Comparison of ENCODE assay signal across 14 cellular contexts in genomic region chr4:85555210-85555609, GRCh38.
DNase-seq lines count a peak whose midpoint lies in the region; ATAC-seq and TF ChIP-seq lines count a peak whose summit lies in the region.
"Had no signal": no experiment of that assay in that cellular context is flagged by ENCODE, and none has a peak within 500 bp of the region (broad histone marks: within the 10 kb centered on the region; RNA-seq: fewer than 3 reads in every experiment).

No MANE protein-coding gene starts in this region.

- H3K36me3 ChIP-seq in Karpas-422 (ENCODE audit: insufficient read depth, low read length), result no peaks in the 10 kb centered on the region
- no peaks in the 10 kb centered on the region for H3K36me3 ChIP-seq in fibroblast of lung (ENCODE audit: control insufficient read depth, insufficient read depth, low read length)
- H3K36me3 ChIP-seq in upper lobe of right lung, result no peaks in the 10 kb centered on the region
- H3K36me3 ChIP-seq: adrenal gland, gastrocnemius medialis, suprapubic skin had no signal

- no peak overlapping the region for H3K27ac Mint-ChIP-seq in activated CD4-positive, alpha-beta T cell treated with anti-CD3 and anti-CD28 coated beads, Interleukin-2, amount 10 ng/mL, durations not matched to agents 7 days and 5 days

- peaks cover 8% of the 10 kb centered on the region for H3K9me3 Mint-ChIP-seq in activated CD4-positive, alpha-beta T cell treated with anti-CD3 and anti-CD28 coated beads, Interleukin-2, amount 10 ng/mL, durations not matched to agents 7 days and 5 days

- no peaks in the 10 kb centered on the region for H3K36me3 Mint-ChIP-seq in activated CD4-positive, alpha-beta T cell treated with anti-CD3 and anti-CD28 coated beads, Interleukin-2, amount 10 ng/mL, durations not matched to agents 7 days and 5 days (ENCODE audit: low read depth)

- 0 out of 2 replicates have a peak overlapping the region, but pooled peaks have one; percentile 37 for H3K9ac ChIP-seq in Karpas-422 (ENCODE audit: low read length)
- no peak overlapping the region for H3K9ac ChIP-seq in fibroblast of lung (ENCODE audit: insufficient read depth, low read length)

- H3K27me3 ChIP-seq in Karpas-422 (ENCODE audit: low read length), result no peaks in the 10 kb centered on the region
- H3K27me3 ChIP-seq in fibroblast of lung (ENCODE audit: control insufficient read depth, insufficient read depth, low read length), result no peaks in the 10 kb centered on the region
- H3K27me3 ChIP-seq in upper lobe of right lung, result no peaks in the 10 kb centered on the region
- H3K27me3 ChIP-seq: adrenal gland, gastrocnemius medialis, suprapubic skin had no signal

- ATAC-seq in GM21526 (IDR thresholded peaks at IDR 0.05; ENCODE audit: low FRiP score, unreplicated experiment) (peak; percentile 42), upper lobe of right lung (peak; percentile 58), GM19328 (IDR thresholded peaks at IDR 0.05; ENCODE audit: unreplicated experiment) (no peak)

- no peaks in the 10 kb centered on the region for H3K9me3 ChIP-seq in Karpas-422 (ENCODE audit: low read length)
- H3K9me3 ChIP-seq in fibroblast of lung (ENCODE audit: control insufficient read depth, insufficient read depth, low read depth, low read length), result no peaks in the 10 kb centered on the region
- no peaks in the 10 kb centered on the region for H3K9me3 ChIP-seq in upper lobe of right lung
- H3K9me3 ChIP-seq: adrenal gland, gastrocnemius medialis, suprapubic skin had no signal

- POLR2A ChIA-PET in activated CD4-positive, alpha-beta T cell treated with anti-CD3 and anti-CD28 coated beads, Interleukin-2, amount 10 ng/mL, durations not matched to agents 7 days and 5 days (lab: Charles Lee), result no interaction called here

- intact Hi-C loops in upper lobe of right lung (cut with DNase I), result no loop called here

- H3K4me1 Mint-ChIP-seq in activated CD4-positive, alpha-beta T cell treated with anti-CD3 and anti-CD28 coated beads, Interleukin-2, amount 10 ng/mL, durations not matched to agents 7 days and 5 days, result no peaks in the 10 kb centered on the region

- peaks cover 44% of the 10 kb centered on the region for H3K4me1 ChIP-seq in Karpas-422 (ENCODE audit: low read length)
- H3K4me1 ChIP-seq in fibroblast of lung (ENCODE audit: control insufficient read depth, extremely low read depth, insufficient read depth, low read length), result no peaks in the 10 kb centered on the region
- no peaks in the 10 kb centered on the region for H3K4me1 ChIP-seq in upper lobe of right lung
- H3K4me1 ChIP-seq: adrenal gland, gastrocnemius medialis had no signal

- H3K79me2 ChIP-seq in Karpas-422 (ENCODE audit: low read length) (peaks cover 85% of the 10 kb centered on the region), fibroblast of lung (ENCODE audit: control insufficient read depth, insufficient read depth, low read length) (no peaks in the 10 kb centered on the region)

- CTCF ChIA-PET in activated CD4-positive, alpha-beta T cell treated with anti-CD3 and anti-CD28 coated beads, Interleukin-2, amount 10 ng/mL, durations not matched to agents 7 days and 5 days (lab: Charles Lee), result no interaction called here

- H4K20me1 ChIP-seq in Karpas-422 (ENCODE audit: insufficient read depth, low read depth, low read length), result no peaks in the 10 kb centered on the region
- H4K20me1 ChIP-seq in fibroblast of lung (ENCODE audit: control insufficient read depth, extremely low read depth, insufficient read depth, low read length), result no peaks in the 10 kb centered on the region

- DNase-seq in Karpas-422 (no peak), fibroblast of lung (ENCODE audit: low read depth in 2 of 2) (peak; percentile 7 to 40), upper lobe of right lung (no peak), NK-92 (lab: John Stamatoyannopoulos, UW; ENCODE audit: unreplicated experiment) (no peak)
- no peak for DNase-seq in activated CD4-positive, alpha-beta T cell treated with anti-CD3 and anti-CD28 coated beads, Interleukin-2, amount 10 ng/mL, durations not matched to agents 7 days and 5 days
- DNase-seq: adrenal gland, dermis blood vessel endothelial cell, gastrocnemius medialis, GDM1, NCI-H1092, NCI-H345 had no signal

- peak overlapping the region; percentile 57 for H3K27ac ChIP-seq in Karpas-422 (ENCODE audit: low read length)
- no peak overlapping the region for H3K27ac ChIP-seq in fibroblast of lung (ENCODE audit: insufficient read depth, low read length)
- no peak overlapping the region for H3K27ac ChIP-seq in upper lobe of right lung
- H3K27ac ChIP-seq: adrenal gland, gastrocnemius medialis, suprapubic skin had no signal

- no peaks in the 10 kb centered on the region for H3K27me3 Mint-ChIP-seq in activated CD4-positive, alpha-beta T cell treated with anti-CD3 and anti-CD28 coated beads, Interleukin-2, amount 10 ng/mL, durations not matched to agents 7 days and 5 days

- no peaks in the 10 kb centered on the region for H3K9me2 ChIP-seq in Karpas-422 (replicated peaks; ENCODE audit: insufficient read depth, low read length)

- no peak overlapping the region for H3K4me3 ChIP-seq in Karpas-422 (ENCODE audit: low read length)
- H3K4me3 ChIP-seq in fibroblast of lung (replicated peaks in 1 of 4; ENCODE audit: control extremely low read depth in 1 of 4, insufficient read depth in 1 of 4, low read depth in 3 of 4, low read length in 4 of 4), result no peak overlapping the region
- no peak overlapping the region for H3K4me3 ChIP-seq in upper lobe of right lung
- H3K4me3 ChIP-seq: adrenal gland, gastrocnemius medialis, suprapubic skin had no signal

- no peak for TF ChIP-seq CTCF in fibroblast of lung (conservative IDR thresholded peaks at IDR 0.05 in 1 of 2, IDR thresholded peaks at IDR 0.05 in 1 of 2; ENCODE audit: low read depth in 1 of 2, low read length in 2 of 2)
- TF ChIP-seq CTCF in upper lobe of right lung (IDR thresholded peaks at IDR 0.05), result no peak

- H3K4me3 Mint-ChIP-seq in activated CD4-positive, alpha-beta T cell treated with anti-CD3 and anti-CD28 coated beads, Interleukin-2, amount 10 ng/mL, durations not matched to agents 7 days and 5 days, result no peak overlapping the region

- H3K4me2 ChIP-seq in Karpas-422 (ENCODE audit: low read depth, low read length, poor library complexity, severe bottlenecking) (peak overlapping the region; percentile 28), fibroblast of lung (ENCODE audit: extremely low read depth, insufficient read depth, low read length) (no peak overlapping the region)

- H2AFZ ChIP-seq in Karpas-422 (ENCODE audit: low read length) (no peak overlapping the region), fibroblast of lung (ENCODE audit: low read length) (no peak overlapping the region)

Comparison
In these comparisons a context has a peak if more than half of its experiments do, and no peak if none do; other contexts are left out.
1. DNase-seq: peak in fibroblast of lung (2 of 2); none in Karpas-422 (single experiment), upper lobe of right lung (single experiment), activated CD4-positive, alpha-beta T cell treated with anti-CD3 and anti-CD28 coated beads, Interleukin-2, amount 10 ng/mL, durations not matched to agents 7 days and 5 days (single experiment) and NK-92 (single experiment).